7 cellular contexts compared by ENCODE assay signal in genomic region chr19:45692187-45693111, GRCh38. TPM values are rescaled to one million over a fixed set of nuclear protein-coding genes. Genes with fewer than 3 reads are reported as not detected.
DNase-seq lines count a peak whose midpoint lies in the region; ATAC-seq, FAIRE-seq and TF ChIP-seq lines count a peak whose summit lies in the region.

TSS of gene QPCTL (plus strand) at chr19:45692666. CDS start at chr19:45692704, 38 bp downstream.

- H4K20me1 ChIP-seq in hepatocyte (ENCODE audit: insufficient read depth, poor library complexity, severe bottlenecking), result no peaks in the 10 kb centered on the region

- no peaks in the 10 kb centered on the region for H3K9me2 ChIP-seq in hepatocyte (replicated peaks; ENCODE audit: insufficient read depth)

- FAIRE-seq in GM18507 (lab: Jason Lieb, UNC), result peak; percentile 100

- no peak for TF ChIP-seq CTCF in hepatocyte (IDR thresholded peaks at IDR 0.05; ENCODE audit: poor library complexity)

- H3K9me3 ChIP-seq in hepatocyte (ENCODE audit: low read depth), result no peaks in the 10 kb centered on the region

- peak within 1 kb of the TSS; percentile 88 for H3K27ac ChIP-seq in hepatocyte

- peak within 1 kb of the TSS; percentile 60 for H2AFZ ChIP-seq in hepatocyte

- H3K4me3 ChIP-seq in hepatocyte, result peak within 1 kb of the TSS; percentile 65

- peaks cover 19% of the 10 kb centered on the region for H3K79me2 ChIP-seq in hepatocyte

- H3K36me3 ChIP-seq in hepatocyte (replicated peaks; ENCODE audit: insufficient read depth, low read depth), result no peaks in the 10 kb centered on the region

- H3K4me2 ChIP-seq in hepatocyte, result peak within 1 kb of the TSS; percentile 97

- peak; percentile 89 for ATAC-seq in HG02981 (IDR thresholded peaks at IDR 0.05; ENCODE audit: unreplicated experiment)

- H3K27me3 ChIP-seq in hepatocyte, result no peaks in the 10 kb centered on the region

- 1% methylated on average over 69 of the region's 70 CpGs for WGBS in hepatocyte (ENCODE audit: low lambda C conversion rate, missing lambda C conversion rate)

- DNase-seq in GM18507 (ENCODE audit: extremely low spot score, insufficient read length, low read depth) (peak; percentile 84), NCI-H2029 treated with DMSO at 0.1 percent for 48 hours (lab: John Stamatoyannopoulos, UW) (peak; percentile 98), T1000 (lab: John Stamatoyannopoulos, UW) (peak; percentile 98), astrocyte of the hippocampus (ENCODE audit: low read depth, low spot score) (peak; percentile 99), hepatocyte (ENCODE audit: low spot score) (peak; percentile 99), renal cortical epithelial cell (ENCODE audit: low read depth) (peak; percentile 99)

- H3K4me1 ChIP-seq in hepatocyte (ENCODE audit: insufficient read depth), result no peaks in the 10 kb centered on the region

RNA-seq across cellular contexts. Expression of gene QPCTL, which starts in this region (rescaled TPM):
- total RNA-seq in hepatocyte (7.5 and 10.3 TPM in 2 replicates), renal cortical epithelial cell (10.9 and 24.1 TPM in 2 replicates)
- 6.8 and 11.0 TPM in 2 replicates for polyA plus RNA-seq in hepatocyte

Comparison
In these comparisons a context has a peak if more than half of its experiments do, and no peak if none do; other contexts are left out.
1. Peak in every context shown above with its lines: DNase-seq, ATAC-seq, H3K4me3 ChIP-seq and H3K27ac ChIP-seq.